ENCODE assay signal across 10 cellular contexts in genomic region chr2:109349555-109350430, GRCh38.
A peak's percentile ranks its signal among the peaks of the same experiment; 100 is the strongest.
DNase-seq lines count a peak whose midpoint lies in the region; ATAC-seq and TF ChIP-seq lines count a peak whose summit lies in the region.
"Had no signal": no experiment of that assay in that cellular context is flagged by ENCODE, and none has a peak within 500 bp of the region (broad histone marks: within the 10 kb centered on the region; RNA-seq: fewer than 3 reads in every experiment).

No MANE protein-coding gene starts in this region.

- no peaks in the 10 kb centered on the region for H3K9me3 ChIP-seq in HEK293 (ENCODE audit: control insufficient read depth, insufficient read depth, low read depth, low read length)

- H3K4me3 ChIP-seq in AG10803 (ENCODE audit: low read length) (no peak overlapping the region), HEK293 (ENCODE audit: low read depth, low read length) (no peak overlapping the region), cardiac fibroblast (replicated peaks in 1 of 2; ENCODE audit: low read depth in 2 of 2, low read length in 2 of 2) (no peak overlapping the region)

- no peak for ATAC-seq in stimulated activated memory B cell treated with anti-CD40 and anti-IgM and Interleukin-4, amounts not matched to agents 10 μg/mL and 1 μg/mL and 100 μg/mL, for 72 hours
- no peak for ATAC-seq in HG03457 (IDR thresholded peaks at IDR 0.05; ENCODE audit: unreplicated experiment)
- ATAC-seq in HG03521 (IDR thresholded peaks at IDR 0.05; ENCODE audit: unreplicated experiment) = no peak

- CTCF ChIA-PET in HEK293 (lab: Yijun Ruan, JAX) = no interaction called here

- peaks cover 10% of the 10 kb centered on the region for H3K27me3 Mint-ChIP-seq in stimulated activated memory B cell treated with anti-CD40 and anti-IgM and Interleukin-4, amounts not matched to agents 10 μg/mL and 1 μg/mL and 100 μg/mL, for 72 hours

- no peaks in the 10 kb centered on the region for H3K4me1 ChIP-seq in HEK293 (ENCODE audit: control insufficient read depth, insufficient read depth, low read length)

- no peaks in the 10 kb centered on the region for H3K36me3 Mint-ChIP-seq in stimulated activated memory B cell treated with anti-CD40 and anti-IgM and Interleukin-4, amounts not matched to agents 10 μg/mL and 1 μg/mL and 100 μg/mL, for 72 hours

- H3K27ac ChIP-seq in HEK293 (ENCODE audit: extremely low read depth, low read depth, low read length) = no peak overlapping the region

- TF ChIP-seq CTCF in AG10803 (conservative IDR thresholded peaks at IDR 0.05; ENCODE audit: low read length) = 0 out of 2 replicates have a peak, but pooled peaks have one; percentile 7
- TF ChIP-seq CTCF in HEK293 (tag by site-specific recombination; IDR thresholded peaks at IDR 0.05) = no peak
- TF ChIP-seq CTCF in cardiac fibroblast (IDR thresholded peaks at IDR 0.05; ENCODE audit: low read depth, low read length) = peak; percentile 7

- no peak overlapping the region for H3K27ac Mint-ChIP-seq in stimulated activated memory B cell treated with anti-CD40 and anti-IgM and Interleukin-4, amounts not matched to agents 10 μg/mL and 1 μg/mL and 100 μg/mL, for 72 hours

- DNase-seq in AG10803 (ENCODE audit: low read depth) = no peak
- DNase-seq in cardiac fibroblast (ENCODE audit: low read depth in 2 of 2) = no peak
- peak; percentile 84 for DNase-seq in myocyte (ENCODE audit: low read depth)
- no peak for DNase-seq in NCI-H146 treated with DMSO at 0.1 percent for 48 hours (lab: John Stamatoyannopoulos, UW; ENCODE audit: unreplicated experiment)
- DNase-seq: NCI-H526 had no signal

- POLR2A ChIA-PET in HEK293 (lab: Yijun Ruan, JAX) = no interaction called here

- no peak overlapping the region for H3K4me3 Mint-ChIP-seq in stimulated activated memory B cell treated with anti-CD40 and anti-IgM and Interleukin-4, amounts not matched to agents 10 μg/mL and 1 μg/mL and 100 μg/mL, for 72 hours

- no peaks in the 10 kb centered on the region for H3K36me3 ChIP-seq in HEK293 (ENCODE audit: control insufficient read depth in 2 of 2, insufficient read depth in 1 of 2, low read length in 2 of 2)

- peaks cover 8% of the 10 kb centered on the region for H3K4me1 Mint-ChIP-seq in stimulated activated memory B cell treated with anti-CD40 and anti-IgM and Interleukin-4, amounts not matched to agents 10 μg/mL and 1 μg/mL and 100 μg/mL, for 72 hours

- no peaks in the 10 kb centered on the region for H3K9me3 Mint-ChIP-seq in stimulated activated memory B cell treated with anti-CD40 and anti-IgM and Interleukin-4, amounts not matched to agents 10 μg/mL and 1 μg/mL and 100 μg/mL, for 72 hours
- H3K9me3 Mint-ChIP-seq: activated naive CD4-positive, alpha-beta T cell treated with anti-CD3 and anti-CD28 coated beads for 36 hours had no signal

TF ChIP-seq in HEK293, 187 proteins besides CTCF, POLR2A, EP300 and RAD21:
- no peak for TF ChIP-seq KLF10 (tag by site-specific recombination; IDR thresholded peaks at IDR 0.05)
- peak; percentile 38; the same call in 1 of the 2 replicates for TF ChIP-seq ZIC2 (tag by site-specific recombination; IDR thresholded peaks at IDR 0.05)
- no peak for TF ChIP-seq ZBTB48 (tag by site-specific recombination; IDR thresholded peaks at IDR 0.05)
- TF ChIP-seq, protein P1, sequence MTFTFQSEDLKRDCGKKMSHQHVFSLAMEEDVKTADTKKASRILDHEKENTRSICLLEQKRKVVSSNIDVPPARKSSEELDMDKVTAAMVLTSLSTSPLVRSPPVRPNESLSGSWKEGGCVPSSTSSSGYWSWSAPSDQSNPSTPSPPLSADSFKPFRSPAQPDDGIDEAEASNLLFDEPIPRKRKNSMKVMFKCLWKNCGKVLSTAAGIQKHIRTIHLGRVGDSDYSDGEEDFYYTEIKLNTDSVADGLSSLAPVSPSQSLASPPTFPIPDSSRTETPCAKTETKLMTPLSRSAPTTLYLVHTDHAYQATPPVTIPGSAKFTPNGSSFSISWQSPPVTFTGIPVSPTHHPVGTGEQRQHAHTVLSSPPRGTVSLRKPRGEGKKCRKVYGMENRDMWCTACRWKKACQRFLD (tag by site-specific recombination; IDR thresholded peaks at IDR 0.05) = no peak
- no peak for TF ChIP-seq ZNF791 (tag by site-specific recombination; IDR thresholded peaks at IDR 0.05)
